8 cellular contexts compared by ENCODE assay signal in the genomic region with DNA sequence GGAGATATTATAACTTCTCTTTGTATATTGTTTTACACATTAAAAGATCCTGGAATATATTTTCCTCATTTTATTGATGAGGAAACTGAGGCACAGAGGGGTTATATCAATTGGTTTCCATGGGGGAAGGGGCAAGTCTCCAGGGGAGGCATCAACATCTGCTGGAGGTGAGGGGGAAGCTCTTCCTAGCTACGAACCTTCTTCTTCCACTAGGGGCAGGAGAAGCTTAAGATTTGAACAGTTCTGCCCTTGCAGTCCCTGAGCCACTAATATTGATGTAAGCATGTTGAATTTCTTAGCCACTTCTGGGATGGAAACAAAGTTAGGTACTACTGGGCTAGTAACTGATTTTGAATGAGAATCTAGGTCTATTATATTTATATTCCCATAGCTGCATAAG.
DNase-seq lines count a peak whose midpoint lies in the region; ATAC-seq, FAIRE-seq and TF ChIP-seq lines count a peak whose summit lies in the region.
"Had no signal": no experiment of that assay in that cellular context is flagged by ENCODE, and none has a peak within 500 bp of the region (broad histone marks: within the 10 kb centered on the region; RNA-seq: fewer than 3 reads in every experiment).

No MANE protein-coding gene starts in this region.

- peak; percentile 46; the same call in 1 of the 2 replicates for TF ChIP-seq CTCF in GM12874 (IDR thresholded peaks at IDR 0.05; ENCODE audit: insufficient read depth, low read depth, low read length)
- peak; percentile 43; the same call in 1 of the 2 replicates for TF ChIP-seq CTCF in HepG2 (CRISPR knock-in tag; IDR thresholded peaks at IDR 0.05)

- TF ChIP-seq RAD21 in HepG2 (CRISPR knock-in tag; IDR thresholded peaks at IDR 0.05): no peak

- 62% methylated on average over 1 of the region's 1 CpG for WGBS in HepG2 (ENCODE audit: low lambda C conversion rate)

- in situ Hi-C loops in HepG2 (cut with HindIII; ENCODE audit: extremely low pct_ligation_motif_present, low pct_unique_long_range_greater_than_20kb): no loop called here

- no peak overlapping the region for H3K9ac ChIP-seq in HepG2 (ENCODE audit: insufficient read depth, low read depth, low read length)

- H3K4me1 ChIP-seq in HepG2 (ENCODE audit: insufficient read depth, low read length): no peaks in the 10 kb centered on the region

- CTCF ChIA-PET in HepG2 (lab: Yijun Ruan, JAX; ENCODE audit: low intra/inter-chr PET ratio, low total read pairs): no interaction called here

- no peak overlapping the region for H3K4me3 ChIP-seq in HepG2 (replicated peaks in 1 of 3; ENCODE audit: insufficient read depth in 1 of 3, low read depth in 2 of 3, low read length in 3 of 3)

- no peak for TF ChIP-seq POLR2A in HepG2 (IDR thresholded peaks at IDR 0.05; ENCODE audit: insufficient read depth in 1 of 2, low read depth in 2 of 2, low read length in 2 of 2)

- no peaks in the 10 kb centered on the region for H3K9me3 ChIP-seq in HepG2 (ENCODE audit: low read length)

- no peaks in the 10 kb centered on the region for H3K36me3 ChIP-seq in HepG2 (replicated peaks in 1 of 2; ENCODE audit: control insufficient read depth in 1 of 2, insufficient read depth in 2 of 2, low read length in 2 of 2)

- H4K20me1 ChIP-seq in HepG2 (ENCODE audit: insufficient read depth, low read length): no peaks in the 10 kb centered on the region

- ATAC-seq in HG02642 (IDR thresholded peaks at IDR 0.05; ENCODE audit: poor library complexity, unreplicated experiment): peak; percentile 71
- ATAC-seq in HepG2: peak; percentile 83
- ATAC-seq in GM21528 (IDR thresholded peaks at IDR 0.05; ENCODE audit: low FRiP score, unreplicated experiment): no peak

- no peak overlapping the region for H3K4me2 ChIP-seq in HepG2 (ENCODE audit: low read depth, low read length)

- no peak for FAIRE-seq in HepG2 (lab: Jason Lieb, UNC)

- no peak overlapping the region for H3K27ac ChIP-seq in HepG2 (ENCODE audit: extremely low read length, insufficient read depth, low read length)

- no TSS peak for BruUV-seq in HepG2 (replicated peaks; lab: Mats Ljungman, UMichigan)

- no peaks in the 10 kb centered on the region for H3K79me2 ChIP-seq in HepG2 (ENCODE audit: insufficient read depth, low read length)

- intact Hi-C loops in HepG2 (cut with micrococcal nuclease; ENCODE audit: unreplicated experiment): loop anchor here (10.0 kb wide), 1 partner anchor 381 kb away; no protein-coding TSS in a partner anchor

- H3K27me3 ChIP-seq in HepG2 (ENCODE audit: control insufficient read depth in 1 of 2, insufficient read depth in 2 of 2, low read length in 2 of 2): no peaks in the 10 kb centered on the region

- DNase-seq in SK-N-DZ (ENCODE audit: low spot score) (peak; percentile 50), HepG2 (ENCODE audit: low spot score) (peak; percentile 22), activated gamma-delta T cell (lab: John Stamatoyannopoulos, UW) (no peak)
- DNase-seq in activated T-cell treated with anti-CD3 and anti-CD28 coated beads, Interleukin-2, amount 50 U/mL, for 48 hours: no peak
- DNase-seq: activated CD8-positive, alpha-beta memory T cell treated with anti-CD3 and anti-CD28 coated beads, Interleukin-2, amount 50 U/mL, for 4 hours had no signal

- TF ChIP-seq EP300 in HepG2 (IDR thresholded peaks at IDR 0.05; ENCODE audit: low read depth in 2 of 2, low read length in 2 of 2) (no peak), HepG2 (CRISPR knock-in tag; IDR thresholded peaks at IDR 0.05; ENCODE audit: borderline replicate concordance) (no peak)

- no peak overlapping the region for H2AFZ ChIP-seq in HepG2 (ENCODE audit: low read length)

- POLR2A ChIA-PET in HepG2 (lab: Yijun Ruan, JAX): no interaction called here

TF ChIP-seq in HepG2, 621 proteins besides CTCF, POLR2A, EP300 and RAD21:
- TF ChIP-seq LCORL (IDR thresholded peaks at IDR 0.05) (no peak), LCORL (CRISPR knock-in tag; IDR thresholded peaks at IDR 0.05) (no peak), KLF15 (CRISPR knock-in tag; IDR thresholded peaks at IDR 0.05; ENCODE audit: borderline replicate concordance) (no peak), TBX2 (CRISPR knock-in tag; IDR thresholded peaks at IDR 0.05; ENCODE audit: borderline replicate concordance) (no peak), HCFC1 (IDR thresholded peaks at IDR 0.05; ENCODE audit: low read depth, low read length) (no peak), CBFB (CRISPR knock-in tag; IDR thresholded peaks at IDR 0.05) (no peak), STAG1 (CRISPR knock-in tag; IDR thresholded peaks at IDR 0.05) (peak; percentile 65), SIN3A (IDR thresholded peaks at IDR 0.05; ENCODE audit: borderline replicate concordance, low read depth, low read length) (no peak), ZNF335 (CRISPR knock-in tag; IDR thresholded peaks at IDR 0.05) (no peak)

Comparison
In these comparisons a context has a peak if more than half of its experiments do, and no peak if none do; other contexts are left out.
1. DNase-seq: peak in SK-N-DZ (single experiment) and HepG2 (single experiment); none in activated T-cell treated with anti-CD3 and anti-CD28 coated beads, Interleukin-2, amount 50 U/mL, for 48 hours (0 of 2) and activated gamma-delta T cell (single experiment).